In the genomic region with DNA sequence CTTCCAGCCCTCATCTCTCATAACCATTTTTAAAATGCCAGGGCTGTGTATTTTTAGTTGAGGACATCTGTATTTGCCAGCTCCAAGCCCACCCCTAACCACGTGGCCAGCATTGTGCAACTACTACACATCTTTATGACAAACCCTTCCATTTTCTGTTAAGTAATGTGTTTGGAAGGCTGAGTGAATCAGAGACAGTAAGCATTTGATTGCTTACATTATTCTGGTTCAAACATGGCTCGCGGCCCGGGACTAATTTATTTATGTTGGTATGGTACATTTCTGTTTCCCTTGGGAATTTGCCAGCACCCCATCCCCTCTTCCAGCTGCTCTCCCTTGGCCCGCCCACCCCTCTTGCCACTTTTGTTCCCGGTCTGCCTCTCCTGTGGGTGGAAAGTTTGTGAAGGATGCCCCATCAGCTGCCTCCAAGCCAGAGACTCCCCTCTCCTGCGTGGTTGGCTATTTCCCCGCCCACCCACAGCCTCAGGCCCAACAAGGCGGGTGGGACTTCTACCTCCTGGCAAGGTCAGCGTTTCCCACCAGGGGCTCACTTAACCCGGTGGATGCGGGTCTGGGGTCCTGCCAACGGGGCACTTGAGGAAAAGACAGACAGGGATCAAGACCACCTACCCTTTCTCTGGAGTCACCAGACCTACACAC, we compare ENCODE assay signal across 8 cellular contexts.
DNase-seq lines count a peak whose midpoint lies in the region; ATAC-seq and TF ChIP-seq lines count a peak whose summit lies in the region.

No MANE protein-coding gene starts in this region.

- no peaks in the 10 kb centered on the region for H3K36me3 ChIP-seq in hepatocyte (replicated peaks; ENCODE audit: insufficient read depth, low read depth)
- no peaks in the 10 kb centered on the region for H3K36me3 ChIP-seq in thoracic aorta

- TF ChIP-seq CTCF in WI38 (IDR thresholded peaks at IDR 0.05; ENCODE audit: low read depth, low read length): no peak
- TF ChIP-seq CTCF in hepatocyte (IDR thresholded peaks at IDR 0.05; ENCODE audit: poor library complexity): no peak
- no peak for TF ChIP-seq CTCF in thoracic aorta (IDR thresholded peaks at IDR 0.05)

- H3K27me3 ChIP-seq in hepatocyte: no peaks in the 10 kb centered on the region
- no peaks in the 10 kb centered on the region for H3K27me3 ChIP-seq in thoracic aorta (replicated peaks; ENCODE audit: insufficient read depth)

- H3K4me1 ChIP-seq in hepatocyte (ENCODE audit: insufficient read depth): peaks cover 41% of the 10 kb centered on the region
- peaks cover 22 to 54% of the 10 kb centered on the region in 2 donors for H3K4me1 ChIP-seq in thoracic aorta (ENCODE audit: control insufficient read depth in 1 of 2, low read depth in 2 of 2)

- H2AFZ ChIP-seq in hepatocyte: no peak overlapping the region

- no peaks in the 10 kb centered on the region for H4K20me1 ChIP-seq in hepatocyte (ENCODE audit: insufficient read depth, poor library complexity, severe bottlenecking)

- H3K4me2 ChIP-seq in hepatocyte: peak overlapping the region; percentile 56

- H3K4me3 ChIP-seq in WI38 (ENCODE audit: low read depth, low read length) (peak overlapping the region; percentile 20; the same call in 1 of the 2 replicates), hepatocyte (no peak overlapping the region), thoracic aorta (peak overlapping the region; percentile 18)

- no peaks in the 10 kb centered on the region for H3K79me2 ChIP-seq in hepatocyte

- peak overlapping the region; percentile 95 for H3K27ac ChIP-seq in hepatocyte
- H3K27ac ChIP-seq in thoracic aorta: peak overlapping the region in 1 of 2 donors; percentile 32

- 43% methylated on average over 11 of the region's 13 CpGs for WGBS in hepatocyte (ENCODE audit: low lambda C conversion rate, missing lambda C conversion rate)

- no peaks in the 10 kb centered on the region for H3K9me2 ChIP-seq in hepatocyte (replicated peaks; ENCODE audit: insufficient read depth)

- H3K9me3 ChIP-seq in hepatocyte (ENCODE audit: low read depth): no peaks in the 10 kb centered on the region
- H3K9me3 ChIP-seq in thoracic aorta: no peaks in the 10 kb centered on the region

- DNase-seq in M059J (ENCODE audit: low read depth) (peak; percentile 64), hepatocyte (ENCODE audit: low spot score) (peak; percentile 86), thoracic aorta (ENCODE audit: low spot score) (peak; percentile 71), NCI-H2029 treated with DMSO at 0.1 percent for 48 hours (lab: John Stamatoyannopoulos, UW) (no peak)

- peak; percentile 59 for ATAC-seq in thoracic aorta (ENCODE audit: insufficient number of reproducible peaks, low FRiP score, low read depth)
- ATAC-seq in GM19351 (IDR thresholded peaks at IDR 0.05; ENCODE audit: unreplicated experiment): no peak
- ATAC-seq in GM21576 (IDR thresholded peaks at IDR 0.05; ENCODE audit: unreplicated experiment): no peak
- no peak for ATAC-seq in HG02970 (IDR thresholded peaks at IDR 0.05; ENCODE audit: low FRiP score, unreplicated experiment)
